Comparison of ENCODE assay signal across 2 cellular contexts in the genomic region with DNA sequence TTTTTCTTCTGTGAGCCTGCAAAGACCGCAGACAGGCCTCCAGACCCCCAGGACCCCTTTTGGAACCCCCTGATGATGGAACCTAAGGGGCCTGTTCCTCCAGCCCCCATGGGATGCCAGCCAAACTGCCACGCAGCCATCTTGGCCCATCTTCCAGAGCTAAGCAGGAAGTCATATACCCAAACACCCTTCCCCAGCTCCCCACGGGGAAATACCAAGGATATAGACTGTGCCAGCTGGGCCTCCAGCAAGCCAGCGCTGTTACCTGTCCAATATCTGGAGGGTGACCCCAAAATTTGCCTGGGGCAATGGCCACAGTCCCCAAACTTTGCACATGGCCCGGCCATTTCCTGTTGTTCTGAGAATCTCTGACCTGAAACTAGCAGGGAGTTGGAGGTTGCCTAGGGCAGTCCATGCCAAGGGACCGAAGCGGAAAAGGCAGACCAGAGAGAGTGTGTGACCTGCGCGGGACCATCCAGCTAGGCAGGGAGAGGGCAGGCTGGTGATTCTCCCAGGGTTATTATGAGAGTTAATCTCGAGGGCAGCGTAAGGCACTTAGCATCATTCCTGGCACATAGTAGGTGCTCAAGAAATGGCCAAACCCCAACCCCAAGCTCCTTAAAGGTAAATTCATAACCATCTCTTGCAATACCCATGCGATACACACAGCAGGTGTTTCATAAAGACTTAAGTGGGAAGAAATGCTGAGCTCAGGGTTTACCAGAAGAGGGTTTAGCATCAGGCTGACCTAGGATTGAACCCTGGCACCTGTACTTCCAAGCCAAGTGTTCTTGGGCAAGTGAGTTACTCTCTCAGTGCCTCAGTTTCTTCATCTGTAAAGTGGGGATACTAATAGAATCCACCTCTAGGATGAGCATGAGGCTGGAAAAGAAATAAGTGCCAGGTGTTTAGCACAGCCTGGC.
TF ChIP-seq lines count a peak whose summit lies in the region.

No MANE protein-coding gene starts in this region.

TF ChIP-seq in SK-N-SH, 30 proteins besides CTCF, POLR2A, EP300 and RAD21 (continued from another document):
- TF ChIP-seq, protein P1, sequence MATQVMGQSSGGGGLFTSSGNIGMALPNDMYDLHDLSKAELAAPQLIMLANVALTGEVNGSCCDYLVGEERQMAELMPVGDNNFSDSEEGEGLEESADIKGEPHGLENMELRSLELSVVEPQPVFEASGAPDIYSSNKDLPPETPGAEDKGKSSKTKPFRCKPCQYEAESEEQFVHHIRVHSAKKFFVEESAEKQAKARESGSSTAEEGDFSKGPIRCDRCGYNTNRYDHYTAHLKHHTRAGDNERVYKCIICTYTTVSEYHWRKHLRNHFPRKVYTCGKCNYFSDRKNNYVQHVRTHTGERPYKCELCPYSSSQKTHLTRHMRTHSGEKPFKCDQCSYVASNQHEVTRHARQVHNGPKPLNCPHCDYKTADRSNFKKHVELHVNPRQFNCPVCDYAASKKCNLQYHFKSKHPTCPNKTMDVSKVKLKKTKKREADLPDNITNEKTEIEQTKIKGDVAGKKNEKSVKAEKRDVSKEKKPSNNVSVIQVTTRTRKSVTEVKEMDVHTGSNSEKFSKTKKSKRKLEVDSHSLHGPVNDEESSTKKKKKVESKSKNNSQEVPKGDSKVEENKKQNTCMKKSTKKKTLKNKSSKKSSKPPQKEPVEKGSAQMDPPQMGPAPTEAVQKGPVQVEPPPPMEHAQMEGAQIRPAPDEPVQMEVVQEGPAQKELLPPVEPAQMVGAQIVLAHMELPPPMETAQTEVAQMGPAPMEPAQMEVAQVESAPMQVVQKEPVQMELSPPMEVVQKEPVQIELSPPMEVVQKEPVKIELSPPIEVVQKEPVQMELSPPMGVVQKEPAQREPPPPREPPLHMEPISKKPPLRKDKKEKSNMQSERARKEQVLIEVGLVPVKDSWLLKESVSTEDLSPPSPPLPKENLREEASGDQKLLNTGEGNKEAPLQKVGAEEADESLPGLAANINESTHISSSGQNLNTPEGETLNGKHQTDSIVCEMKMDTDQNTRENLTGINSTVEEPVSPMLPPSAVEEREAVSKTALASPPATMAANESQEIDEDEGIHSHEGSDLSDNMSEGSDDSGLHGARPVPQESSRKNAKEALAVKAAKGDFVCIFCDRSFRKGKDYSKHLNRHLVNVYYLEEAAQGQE (IDR thresholded peaks at IDR 0.05; ENCODE audit: low read depth, low read length) = no peak
- TF ChIP-seq SMC3 (IDR thresholded peaks at IDR 0.05; ENCODE audit: low read depth, low read length) (no peak), RXRA (IDR thresholded peaks at IDR 0.05; ENCODE audit: borderline replicate concordance, low read depth) (no peak), TCF12 (IDR thresholded peaks at IDR 0.05) (no peak), JUND (IDR thresholded peaks at IDR 0.05) (no peak), MXI1 (IDR thresholded peaks at IDR 0.05; ENCODE audit: low read depth, low read length) (no peak)
- TF ChIP-seq, protein P2, sequence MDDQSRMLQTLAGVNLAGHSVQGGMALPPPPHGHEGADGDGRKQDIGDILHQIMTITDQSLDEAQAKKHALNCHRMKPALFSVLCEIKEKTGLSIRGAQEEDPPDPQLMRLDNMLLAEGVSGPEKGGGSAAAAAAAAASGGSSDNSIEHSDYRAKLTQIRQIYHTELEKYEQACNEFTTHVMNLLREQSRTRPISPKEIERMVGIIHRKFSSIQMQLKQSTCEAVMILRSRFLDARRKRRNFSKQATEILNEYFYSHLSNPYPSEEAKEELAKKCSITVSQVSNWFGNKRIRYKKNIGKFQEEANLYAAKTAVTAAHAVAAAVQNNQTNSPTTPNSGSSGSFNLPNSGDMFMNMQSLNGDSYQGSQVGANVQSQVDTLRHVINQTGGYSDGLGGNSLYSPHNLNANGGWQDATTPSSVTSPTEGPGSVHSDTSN (IDR thresholded peaks at IDR 0.05) = no peak
- TF ChIP-seq, protein P3, sequence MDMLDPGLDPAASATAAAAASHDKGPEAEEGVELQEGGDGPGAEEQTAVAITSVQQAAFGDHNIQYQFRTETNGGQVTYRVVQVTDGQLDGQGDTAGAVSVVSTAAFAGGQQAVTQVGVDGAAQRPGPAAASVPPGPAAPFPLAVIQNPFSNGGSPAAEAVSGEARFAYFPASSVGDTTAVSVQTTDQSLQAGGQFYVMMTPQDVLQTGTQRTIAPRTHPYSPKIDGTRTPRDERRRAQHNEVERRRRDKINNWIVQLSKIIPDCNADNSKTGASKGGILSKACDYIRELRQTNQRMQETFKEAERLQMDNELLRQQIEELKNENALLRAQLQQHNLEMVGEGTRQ (IDR thresholded peaks at IDR 0.05; ENCODE audit: borderline replicate concordance, low read depth, low read length) = no peak
- TF ChIP-seq, protein P4, sequence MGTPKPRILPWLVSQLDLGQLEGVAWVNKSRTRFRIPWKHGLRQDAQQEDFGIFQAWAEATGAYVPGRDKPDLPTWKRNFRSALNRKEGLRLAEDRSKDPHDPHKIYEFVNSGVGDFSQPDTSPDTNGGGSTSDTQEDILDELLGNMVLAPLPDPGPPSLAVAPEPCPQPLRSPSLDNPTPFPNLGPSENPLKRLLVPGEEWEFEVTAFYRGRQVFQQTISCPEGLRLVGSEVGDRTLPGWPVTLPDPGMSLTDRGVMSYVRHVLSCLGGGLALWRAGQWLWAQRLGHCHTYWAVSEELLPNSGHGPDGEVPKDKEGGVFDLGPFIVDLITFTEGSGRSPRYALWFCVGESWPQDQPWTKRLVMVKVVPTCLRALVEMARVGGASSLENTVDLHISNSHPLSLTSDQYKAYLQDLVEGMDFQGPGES (IDR thresholded peaks at IDR 0.05; ENCODE audit: low read depth, low read length) = no peak

TF ChIP-seq in SK-N-SH treated with all-trans-retinoic acid at 6 μM for 48 hours, 23 proteins besides CTCF, POLR2A, EP300 and RAD21 (continued from another document):
- TF ChIP-seq, protein P5, sequence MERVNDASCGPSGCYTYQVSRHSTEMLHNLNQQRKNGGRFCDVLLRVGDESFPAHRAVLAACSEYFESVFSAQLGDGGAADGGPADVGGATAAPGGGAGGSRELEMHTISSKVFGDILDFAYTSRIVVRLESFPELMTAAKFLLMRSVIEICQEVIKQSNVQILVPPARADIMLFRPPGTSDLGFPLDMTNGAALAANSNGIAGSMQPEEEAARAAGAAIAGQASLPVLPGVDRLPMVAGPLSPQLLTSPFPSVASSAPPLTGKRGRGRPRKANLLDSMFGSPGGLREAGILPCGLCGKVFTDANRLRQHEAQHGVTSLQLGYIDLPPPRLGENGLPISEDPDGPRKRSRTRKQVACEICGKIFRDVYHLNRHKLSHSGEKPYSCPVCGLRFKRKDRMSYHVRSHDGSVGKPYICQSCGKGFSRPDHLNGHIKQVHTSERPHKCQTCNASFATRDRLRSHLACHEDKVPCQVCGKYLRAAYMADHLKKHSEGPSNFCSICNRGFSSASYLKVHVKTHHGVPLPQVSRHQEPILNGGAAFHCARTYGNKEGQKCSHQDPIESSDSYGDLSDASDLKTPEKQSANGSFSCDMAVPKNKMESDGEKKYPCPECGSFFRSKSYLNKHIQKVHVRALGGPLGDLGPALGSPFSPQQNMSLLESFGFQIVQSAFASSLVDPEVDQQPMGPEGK (CRISPR knock-in tag; IDR thresholded peaks at IDR 0.05; ENCODE audit: borderline replicate concordance) = no peak
- TF ChIP-seq ARNTL (CRISPR knock-in tag; IDR thresholded peaks at IDR 0.05; ENCODE audit: borderline replicate concordance, low read depth) (no peak), BACH2 (CRISPR knock-in tag; IDR thresholded peaks at IDR 0.05; ENCODE audit: borderline replicate concordance) (no peak), ZNF565 (CRISPR knock-in tag; conservative IDR thresholded peaks at IDR 0.05; ENCODE audit: low read depth) (no peak), GLIS3 (CRISPR knock-in tag; IDR thresholded peaks at IDR 0.05) (no peak), OSR1 (CRISPR knock-in tag; IDR thresholded peaks at IDR 0.05) (no peak)
- TF ChIP-seq, protein P6, sequence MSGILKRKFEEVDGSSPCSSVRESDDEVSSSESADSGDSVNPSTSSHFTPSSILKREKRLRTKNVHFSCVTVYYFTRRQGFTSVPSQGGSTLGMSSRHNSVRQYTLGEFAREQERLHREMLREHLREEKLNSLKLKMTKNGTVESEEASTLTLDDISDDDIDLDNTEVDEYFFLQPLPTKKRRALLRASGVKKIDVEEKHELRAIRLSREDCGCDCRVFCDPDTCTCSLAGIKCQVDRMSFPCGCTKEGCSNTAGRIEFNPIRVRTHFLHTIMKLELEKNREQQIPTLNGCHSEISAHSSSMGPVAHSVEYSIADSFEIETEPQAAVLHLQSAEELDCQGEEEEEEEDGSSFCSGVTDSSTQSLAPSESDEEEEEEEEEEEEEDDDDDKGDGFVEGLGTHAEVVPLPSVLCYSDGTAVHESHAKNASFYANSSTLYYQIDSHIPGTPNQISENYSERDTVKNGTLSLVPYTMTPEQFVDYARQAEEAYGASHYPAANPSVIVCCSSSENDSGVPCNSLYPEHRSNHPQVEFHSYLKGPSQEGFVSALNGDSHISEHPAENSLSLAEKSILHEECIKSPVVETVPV (CRISPR knock-in tag; IDR thresholded peaks at IDR 0.05) = no peak
